18 cellular contexts compared by ENCODE assay signal in the genomic region with DNA sequence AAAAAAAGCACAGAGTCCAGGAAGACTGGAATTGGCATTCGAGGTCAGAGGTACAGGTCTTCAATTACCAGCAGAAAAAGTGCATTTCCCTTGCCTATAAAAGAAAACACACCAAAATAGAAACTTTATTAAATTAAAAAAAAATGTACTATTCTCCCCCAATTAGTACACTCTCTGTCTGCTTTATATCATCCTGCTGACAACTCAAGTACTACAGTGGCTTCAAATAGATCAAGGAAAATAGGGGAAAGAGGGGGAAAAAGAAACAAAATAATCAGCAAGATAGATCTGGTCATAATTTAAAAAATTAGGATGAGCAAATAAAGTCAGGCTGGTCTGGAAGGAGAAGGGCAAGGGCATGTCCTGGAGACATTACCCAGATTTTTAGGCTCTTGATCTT.
DNase-seq lines count a peak whose midpoint lies in the region; ATAC-seq and TF ChIP-seq lines count a peak whose summit lies in the region.
"Had no signal": no experiment of that assay in that cellular context is flagged by ENCODE, and none has a peak within 500 bp of the region (broad histone marks: within the 10 kb centered on the region; RNA-seq: fewer than 3 reads in every experiment).

No MANE protein-coding gene starts in this region.

- intact Hi-C loops in prostate gland (cut with DNase I), result no loop called here

- DNase-seq in SK-N-DZ (ENCODE audit: low spot score) (peak; percentile 92), prostate gland (ENCODE audit: low spot score) (no peak)
- DNase-seq: 8988T; ACHN; BE2C; C1 segment of cervical spinal cord; CD4-positive, alpha-beta memory T cell; CD4-positive, CD25-positive, alpha-beta regulatory T cell; CD8-positive, alpha-beta memory T cell; COR-L47; DND-41; EL; GDM1 had no signal

- no peaks in the 10 kb centered on the region for H3K9me3 ChIP-seq in prostate gland
- H3K9me3 ChIP-seq: BE2C, BLaER1 had no signal

- H3K4me1 ChIP-seq in prostate gland (replicated peaks), result no peaks in the 10 kb centered on the region
- H3K4me1 ChIP-seq: BLaER1 had no signal

- no peaks in the 10 kb centered on the region for H3K36me3 ChIP-seq in prostate gland
- H3K36me3 ChIP-seq: BE2C, BLaER1 had no signal

- TF ChIP-seq CTCF in prostate gland (IDR thresholded peaks at IDR 0.05), result no peak

- WGBS in prostate gland, result 61% methylated on average over 1 of the region's 1 CpG

- no peak for ATAC-seq in SK-N-SH treated with all-trans-retinoic acid at 6 μM for 48 hours
- no peak for ATAC-seq in HG02642 (IDR thresholded peaks at IDR 0.05; ENCODE audit: poor library complexity, unreplicated experiment)
- ATAC-seq in GM18867 (IDR thresholded peaks at IDR 0.05; ENCODE audit: unreplicated experiment), result no peak
- ATAC-seq: GM12878 had no signal

- H3K4me3 ChIP-seq in prostate gland, result no peak overlapping the region
- H3K4me3 ChIP-seq: BLaER1, GM12878 had no signal

- no peaks in the 10 kb centered on the region for H3K27me3 ChIP-seq in prostate gland (replicated peaks; ENCODE audit: insufficient read depth)
- H3K27me3 ChIP-seq: BE2C, BLaER1 had no signal

- no peak for TF ChIP-seq POLR2A in prostate gland (IDR thresholded peaks at IDR 0.05)

- H3K27ac ChIP-seq in prostate gland, result no peak overlapping the region
- H3K27ac ChIP-seq: BLaER1 had no signal

TF ChIP-seq in SK-N-SH treated with all-trans-retinoic acid at 6 μM for 48 hours, 23 proteins besides CTCF, POLR2A, EP300 and RAD21:
- TF ChIP-seq PPARA (CRISPR knock-in tag; IDR thresholded peaks at IDR 0.05; ENCODE audit: borderline replicate concordance) (no peak), ZFP3 (CRISPR knock-in tag; IDR thresholded peaks at IDR 0.05) (no peak), SNAI2 (CRISPR knock-in tag; IDR thresholded peaks at IDR 0.05) (no peak), ZNF70 (CRISPR knock-in tag; IDR thresholded peaks at IDR 0.05) (no peak), TOX (CRISPR knock-in tag; IDR thresholded peaks at IDR 0.05; ENCODE audit: borderline replicate concordance) (no peak), OSR1 (CRISPR knock-in tag; IDR thresholded peaks at IDR 0.05) (no peak), BACH2 (CRISPR knock-in tag; IDR thresholded peaks at IDR 0.05; ENCODE audit: borderline replicate concordance) (no peak), RARB (CRISPR knock-in tag; IDR thresholded peaks at IDR 0.05) (no peak), ISL1 (CRISPR knock-in tag; IDR thresholded peaks at IDR 0.05) (peak; percentile 81), ESRRG (CRISPR knock-in tag; IDR thresholded peaks at IDR 0.05) (no peak), TCF4 (CRISPR knock-in tag; IDR thresholded peaks at IDR 0.05; ENCODE audit: borderline replicate concordance) (peak; percentile 78), CSDC2 (CRISPR knock-in tag; IDR thresholded peaks at IDR 0.05) (no peak), TSHZ2 (CRISPR knock-in tag; IDR thresholded peaks at IDR 0.05) (peak; percentile 62; the same call in 1 of the 2 replicates), ZFP30 (CRISPR knock-in tag; IDR thresholded peaks at IDR 0.05) (no peak), GLIS3 (CRISPR knock-in tag; IDR thresholded peaks at IDR 0.05) (no peak), ZNF565 (CRISPR knock-in tag; conservative IDR thresholded peaks at IDR 0.05; ENCODE audit: low read depth) (no peak)
- TF ChIP-seq, protein P1, sequence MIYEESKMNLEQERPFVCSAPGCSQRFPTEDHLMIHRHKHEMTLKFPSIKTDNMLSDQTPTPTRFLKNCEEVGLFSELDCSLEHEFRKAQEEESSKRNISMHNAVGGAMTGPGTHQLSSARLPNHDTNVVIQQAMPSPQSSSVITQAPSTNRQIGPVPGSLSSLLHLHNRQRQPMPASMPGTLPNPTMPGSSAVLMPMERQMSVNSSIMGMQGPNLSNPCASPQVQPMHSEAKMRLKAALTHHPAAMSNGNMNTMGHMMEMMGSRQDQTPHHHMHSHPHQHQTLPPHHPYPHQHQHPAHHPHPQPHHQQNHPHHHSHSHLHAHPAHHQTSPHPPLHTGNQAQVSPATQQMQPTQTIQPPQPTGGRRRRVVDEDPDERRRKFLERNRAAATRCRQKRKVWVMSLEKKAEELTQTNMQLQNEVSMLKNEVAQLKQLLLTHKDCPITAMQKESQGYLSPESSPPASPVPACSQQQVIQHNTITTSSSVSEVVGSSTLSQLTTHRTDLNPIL (CRISPR knock-in tag; IDR thresholded peaks at IDR 0.05; ENCODE audit: low read depth), result no peak
- TF ChIP-seq, protein P2, sequence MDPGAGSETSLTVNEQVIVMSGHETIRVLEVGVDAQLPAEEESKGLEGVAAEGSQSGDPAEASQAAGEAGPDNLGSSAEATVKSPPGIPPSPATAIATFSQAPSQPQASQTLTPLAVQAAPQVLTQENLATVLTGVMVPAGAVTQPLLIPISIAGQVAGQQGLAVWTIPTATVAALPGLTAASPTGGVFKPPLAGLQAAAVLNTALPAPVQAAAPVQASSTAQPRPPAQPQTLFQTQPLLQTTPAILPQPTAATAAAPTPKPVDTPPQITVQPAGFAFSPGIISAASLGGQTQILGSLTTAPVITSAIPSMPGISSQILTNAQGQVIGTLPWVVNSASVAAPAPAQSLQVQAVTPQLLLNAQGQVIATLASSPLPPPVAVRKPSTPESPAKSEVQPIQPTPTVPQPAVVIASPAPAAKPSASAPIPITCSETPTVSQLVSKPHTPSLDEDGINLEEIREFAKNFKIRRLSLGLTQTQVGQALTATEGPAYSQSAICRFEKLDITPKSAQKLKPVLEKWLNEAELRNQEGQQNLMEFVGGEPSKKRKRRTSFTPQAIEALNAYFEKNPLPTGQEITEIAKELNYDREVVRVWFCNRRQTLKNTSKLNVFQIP (CRISPR knock-in tag; IDR thresholded peaks at IDR 0.05; ENCODE audit: borderline replicate concordance, low read depth), result no peak
